ENCODE assay signal across 14 cellular contexts in the genomic region with DNA sequence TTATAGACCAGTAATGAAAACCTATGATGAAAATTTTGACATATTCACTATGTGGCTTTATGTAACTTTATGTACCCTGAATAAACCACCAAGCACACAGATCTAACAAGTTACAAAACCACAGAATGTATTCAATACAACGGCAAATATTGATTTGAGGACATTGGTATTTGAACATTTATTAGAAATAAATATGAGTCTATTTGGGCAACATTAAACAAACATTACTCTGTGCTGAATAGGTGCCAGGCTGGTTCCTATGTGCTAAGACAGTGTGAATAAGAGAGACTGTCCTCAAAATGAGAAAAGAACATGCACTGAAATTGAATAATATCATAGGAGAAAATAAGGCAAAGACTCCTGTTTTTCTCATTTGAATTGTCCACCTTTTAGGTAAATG.
DNase-seq lines count a peak whose midpoint lies in the region; ATAC-seq and TF ChIP-seq lines count a peak whose summit lies in the region.
"Had no signal": no experiment of that assay in that cellular context is flagged by ENCODE, and none has a peak within 500 bp of the region (broad histone marks: within the 10 kb centered on the region; RNA-seq: fewer than 3 reads in every experiment).

No MANE protein-coding gene starts in this region.

- H3K4me1 ChIP-seq in GM23338 (ENCODE audit: insufficient read depth): no peaks in the 10 kb centered on the region
- H3K4me1 ChIP-seq in esophagus muscularis mucosa: no peaks in the 10 kb centered on the region
- H3K4me1 ChIP-seq: A549 had no signal

- no peaks in the 10 kb centered on the region for H3K36me3 Mint-ChIP-seq in GM23338 (ENCODE audit: low read depth)
- H3K36me3 Mint-ChIP-seq: CD14-positive monocyte; CD8-positive, alpha-beta T cell had no signal

- H3K4me2 ChIP-seq in GM23338: no peak overlapping the region
- H3K4me2 ChIP-seq: A549 had no signal

- H3K27ac ChIP-seq in GM23338 (ENCODE audit: low read depth): no peak overlapping the region
- H3K27ac ChIP-seq in VCaP: peak overlapping the region; percentile 74
- H3K27ac ChIP-seq in RWPE1: no peak overlapping the region
- H3K27ac ChIP-seq in esophagus muscularis mucosa (replicated peaks in 1 of 4): no peak overlapping the region
- H3K27ac ChIP-seq: A549 had no signal

- CTCF ChIA-PET in RWPE1 (lab: Yijun Ruan, JAX): no interaction called here

- no peak overlapping the region for H3K27ac Mint-ChIP-seq in GM23338
- H3K27ac Mint-ChIP-seq: CD14-positive monocyte; CD8-positive, alpha-beta T cell; H9 had no signal

- WGBS in esophagus muscularis mucosa: 80% methylated on average over 1 of the region's 1 CpG

- H3K27me3 Mint-ChIP-seq in GM23338 (ENCODE audit: insufficient read depth, low read depth, poor library complexity): no peaks in the 10 kb centered on the region

- TF ChIP-seq CTCF in GM23338 (conservative IDR thresholded peaks at IDR 0.05; ENCODE audit: low read depth in 2 of 2) (no peak), VCaP (conservative IDR thresholded peaks at IDR 0.05) (no peak), RWPE1 (conservative IDR thresholded peaks at IDR 0.05; ENCODE audit: low read depth) (no peak), esophagus muscularis mucosa (IDR thresholded peaks at IDR 0.05) (no peak)

- DNase-seq in NCI-H146 (lab: John Stamatoyannopoulos, UW) (peak; percentile 52), NCI-H146 treated with DMSO at 0.1 percent for 48 hours (lab: John Stamatoyannopoulos, UW; ENCODE audit: unreplicated experiment) (no peak), GM23338 (ENCODE audit: low spot score) (no peak), NCI-H69 (lab: John Stamatoyannopoulos, UW) (peak; percentile 71), NCI-H2171 treated with DMSO at 0.1 percent for 48 hours (lab: John Stamatoyannopoulos, UW) (no peak), RWPE1 (ENCODE audit: low spot score) (no peak), esophagus muscularis mucosa (ENCODE audit: extremely low spot score) (no peak)
- DNase-seq: CD8-positive, alpha-beta T cell; GOT3; H9 had no signal

- no peaks in the 10 kb centered on the region for H3F3A ChIP-seq in GM23338 (replicated peaks; ENCODE audit: low read depth)

- intact Hi-C loops in esophagus muscularis mucosa (cut with DNase I): no loop called here

- no peaks in the 10 kb centered on the region for H3K9me3 Mint-ChIP-seq in GM23338
- H3K9me3 Mint-ChIP-seq: H9 had no signal

- H4K20me1 ChIP-seq in GM23338 (replicated peaks; ENCODE audit: insufficient read depth): no peaks in the 10 kb centered on the region

- H3K4me3 ChIP-seq in GM23338: no peak overlapping the region
- H3K4me3 ChIP-seq in esophagus muscularis mucosa: no peak overlapping the region
- H3K4me3 ChIP-seq: A549, GM12878 had no signal

- H3K4me1 Mint-ChIP-seq in GM23338: no peaks in the 10 kb centered on the region
- H3K4me1 Mint-ChIP-seq: CD14-positive monocyte, H9 had no signal

- H3K9me3 ChIP-seq in esophagus muscularis mucosa: no peaks in the 10 kb centered on the region
- H3K9me3 ChIP-seq: A549 had no signal

- no peaks in the 10 kb centered on the region for H3K9me2 ChIP-seq in GM23338 (ENCODE audit: insufficient read depth)

- POLR2A ChIA-PET in RWPE1 (lab: Yijun Ruan, JAX; ENCODE audit: low non-redundant PET): no interaction called here

- H3K27me3 ChIP-seq in GM23338 (ENCODE audit: insufficient read depth): no peaks in the 10 kb centered on the region
- H3K27me3 ChIP-seq in esophagus muscularis mucosa: no peaks in the 10 kb centered on the region

- no peaks in the 10 kb centered on the region for H3K79me2 ChIP-seq in GM23338 (replicated peaks; ENCODE audit: insufficient read depth)

- H2AFZ ChIP-seq in GM23338: 0 out of 2 replicates have a peak overlapping the region, but pooled peaks have one; percentile 13

- ATAC-seq in GM23338: no peak
- ATAC-seq: A549; CD8-positive, alpha-beta T cell; GM12878 had no signal

- H3K36me3 ChIP-seq in GM23338 (ENCODE audit: insufficient read depth) (no peaks in the 10 kb centered on the region), esophagus muscularis mucosa (no peaks in the 10 kb centered on the region)

- H3K4me3 Mint-ChIP-seq in GM23338: no peak overlapping the region
- H3K4me3 Mint-ChIP-seq: CD14-positive monocyte; CD8-positive, alpha-beta T cell; H9 had no signal

- no peak for TF ChIP-seq POLR2A in esophagus muscularis mucosa (IDR thresholded peaks at IDR 0.05; ENCODE audit: low read depth)

- no peak for TF ChIP-seq EP300 in esophagus muscularis mucosa (IDR thresholded peaks at IDR 0.05)

TF ChIP-seq in GM23338, 12 proteins besides CTCF, POLR2A, EP300 and RAD21 (continues in another document):
- no peak for TF ChIP-seq ZNF331 (CRISPR knock-in tag; IDR thresholded peaks at IDR 0.05; ENCODE audit: low read depth)
- no peak for TF ChIP-seq STAT1 (IDR thresholded peaks at IDR 0.05; ENCODE audit: unreplicated experiment)
- TF ChIP-seq CREB1 (CRISPR knock-in tag; IDR thresholded peaks at IDR 0.05; ENCODE audit: low read depth): no peak
- no peak for TF ChIP-seq NANOG (IDR thresholded peaks at IDR 0.05; ENCODE audit: borderline replicate concordance)
- TF ChIP-seq, protein P1, sequence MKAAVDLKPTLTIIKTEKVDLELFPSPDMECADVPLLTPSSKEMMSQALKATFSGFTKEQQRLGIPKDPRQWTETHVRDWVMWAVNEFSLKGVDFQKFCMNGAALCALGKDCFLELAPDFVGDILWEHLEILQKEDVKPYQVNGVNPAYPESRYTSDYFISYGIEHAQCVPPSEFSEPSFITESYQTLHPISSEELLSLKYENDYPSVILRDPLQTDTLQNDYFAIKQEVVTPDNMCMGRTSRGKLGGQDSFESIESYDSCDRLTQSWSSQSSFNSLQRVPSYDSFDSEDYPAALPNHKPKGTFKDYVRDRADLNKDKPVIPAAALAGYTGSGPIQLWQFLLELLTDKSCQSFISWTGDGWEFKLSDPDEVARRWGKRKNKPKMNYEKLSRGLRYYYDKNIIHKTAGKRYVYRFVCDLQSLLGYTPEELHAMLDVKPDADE (IDR thresholded peaks at IDR 0.05): no peak
- TF ChIP-seq EZH2 (IDR thresholded peaks at IDR 0.05; ENCODE audit: low read depth, unreplicated experiment): no peak
- TF ChIP-seq POLR2AphosphoS5 (IDR thresholded peaks at IDR 0.05; ENCODE audit: low read depth): no peak
- TF ChIP-seq EZH2phosphoT487 (IDR thresholded peaks at IDR 0.05; ENCODE audit: unreplicated experiment): no peak
- TF ChIP-seq, protein P2, sequence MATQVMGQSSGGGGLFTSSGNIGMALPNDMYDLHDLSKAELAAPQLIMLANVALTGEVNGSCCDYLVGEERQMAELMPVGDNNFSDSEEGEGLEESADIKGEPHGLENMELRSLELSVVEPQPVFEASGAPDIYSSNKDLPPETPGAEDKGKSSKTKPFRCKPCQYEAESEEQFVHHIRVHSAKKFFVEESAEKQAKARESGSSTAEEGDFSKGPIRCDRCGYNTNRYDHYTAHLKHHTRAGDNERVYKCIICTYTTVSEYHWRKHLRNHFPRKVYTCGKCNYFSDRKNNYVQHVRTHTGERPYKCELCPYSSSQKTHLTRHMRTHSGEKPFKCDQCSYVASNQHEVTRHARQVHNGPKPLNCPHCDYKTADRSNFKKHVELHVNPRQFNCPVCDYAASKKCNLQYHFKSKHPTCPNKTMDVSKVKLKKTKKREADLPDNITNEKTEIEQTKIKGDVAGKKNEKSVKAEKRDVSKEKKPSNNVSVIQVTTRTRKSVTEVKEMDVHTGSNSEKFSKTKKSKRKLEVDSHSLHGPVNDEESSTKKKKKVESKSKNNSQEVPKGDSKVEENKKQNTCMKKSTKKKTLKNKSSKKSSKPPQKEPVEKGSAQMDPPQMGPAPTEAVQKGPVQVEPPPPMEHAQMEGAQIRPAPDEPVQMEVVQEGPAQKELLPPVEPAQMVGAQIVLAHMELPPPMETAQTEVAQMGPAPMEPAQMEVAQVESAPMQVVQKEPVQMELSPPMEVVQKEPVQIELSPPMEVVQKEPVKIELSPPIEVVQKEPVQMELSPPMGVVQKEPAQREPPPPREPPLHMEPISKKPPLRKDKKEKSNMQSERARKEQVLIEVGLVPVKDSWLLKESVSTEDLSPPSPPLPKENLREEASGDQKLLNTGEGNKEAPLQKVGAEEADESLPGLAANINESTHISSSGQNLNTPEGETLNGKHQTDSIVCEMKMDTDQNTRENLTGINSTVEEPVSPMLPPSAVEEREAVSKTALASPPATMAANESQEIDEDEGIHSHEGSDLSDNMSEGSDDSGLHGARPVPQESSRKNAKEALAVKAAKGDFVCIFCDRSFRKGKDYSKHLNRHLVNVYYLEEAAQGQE (IDR thresholded peaks at IDR 0.05; ENCODE audit: unreplicated experiment): no peak
- no peak for TF ChIP-seq ZNF114 (CRISPR knock-in tag; IDR thresholded peaks at IDR 0.05)

Comparison
In these comparisons a context has a peak if more than half of its experiments do, and no peak if none do; other contexts are left out.
1. DNase-seq: peak in NCI-H146 (single experiment) and NCI-H69 (single experiment); none in NCI-H146 treated with DMSO at 0.1 percent for 48 hours (single experiment), GM23338 (single experiment), NCI-H2171 treated with DMSO at 0.1 percent for 48 hours (single experiment), RWPE1 (single experiment) and esophagus muscularis mucosa (single experiment).